ENCODE assay signal across 1 cellular context in genomic region chr2:226471987-226472470, GRCh38.
TF ChIP-seq lines count a peak whose summit lies in the region.

No MANE protein-coding gene starts in this region.

TF ChIP-seq in IMR-90, 13 proteins besides CTCF, POLR2A, EP300 and RAD21 (continued from another document):
- TF ChIP-seq, protein P1, sequence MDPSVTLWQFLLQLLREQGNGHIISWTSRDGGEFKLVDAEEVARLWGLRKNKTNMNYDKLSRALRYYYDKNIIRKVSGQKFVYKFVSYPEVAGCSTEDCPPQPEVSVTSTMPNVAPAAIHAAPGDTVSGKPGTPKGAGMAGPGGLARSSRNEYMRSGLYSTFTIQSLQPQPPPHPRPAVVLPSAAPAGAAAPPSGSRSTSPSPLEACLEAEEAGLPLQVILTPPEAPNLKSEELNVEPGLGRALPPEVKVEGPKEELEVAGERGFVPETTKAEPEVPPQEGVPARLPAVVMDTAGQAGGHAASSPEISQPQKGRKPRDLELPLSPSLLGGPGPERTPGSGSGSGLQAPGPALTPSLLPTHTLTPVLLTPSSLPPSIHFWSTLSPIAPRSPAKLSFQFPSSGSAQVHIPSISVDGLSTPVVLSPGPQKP (IDR thresholded peaks at IDR 0.05; ENCODE audit: borderline replicate concordance, low read depth, low read length) = no peak
- TF ChIP-seq RFX5 (IDR thresholded peaks at IDR 0.05; ENCODE audit: low read depth, low read length) (no peak), NFE2L2 (IDR thresholded peaks at IDR 0.05; ENCODE audit: low read depth, low read length) (no peak), RCOR1 (IDR thresholded peaks at IDR 0.05; ENCODE audit: insufficient replicate concordance, low read length) (no peak), CEBPB (IDR thresholded peaks at IDR 0.05; ENCODE audit: low read depth, low read length) (no peak), FOS (IDR thresholded peaks at IDR 0.05; ENCODE audit: low read depth, low read length) (no peak), MAFK (IDR thresholded peaks at IDR 0.05; ENCODE audit: low read depth, low read length) (no peak), CHD1 (IDR thresholded peaks at IDR 0.05; ENCODE audit: low read depth, low read length) (no peak), SMC3 (IDR thresholded peaks at IDR 0.05; ENCODE audit: low read depth, low read length) (no peak), MAZ (IDR thresholded peaks at IDR 0.05; ENCODE audit: borderline replicate concordance, low read depth, low read length) (no peak), MXI1 (IDR thresholded peaks at IDR 0.05; ENCODE audit: borderline replicate concordance, low read depth, low read length) (no peak)
